Comparison of ENCODE assay signal across 12 cellular contexts in genomic region chr16:17367932-17368331, GRCh38.
DNase-seq lines count a peak whose midpoint lies in the region; ATAC-seq and TF ChIP-seq lines count a peak whose summit lies in the region.
"Had no signal": no experiment of that assay in that cellular context is flagged by ENCODE, and none has a peak within 500 bp of the region (broad histone marks: within the 10 kb centered on the region; RNA-seq: fewer than 3 reads in every experiment).

No MANE protein-coding gene starts in this region.

- H3K4me1 ChIP-seq in OCI-LY1 (ENCODE audit: insufficient read depth, low read length, severe bottlenecking) (peaks cover 98% of the 10 kb centered on the region), sigmoid colon (peaks cover 0 to 79% (median 69%) of the 10 kb centered on the region in 4 donors)

- H3K36me3 ChIP-seq in OCI-LY1 (ENCODE audit: insufficient read depth, low read length) (peaks cover 8% of the 10 kb centered on the region; the same call in 1 of the 2 replicates), sigmoid colon (no peaks in the 10 kb centered on the region)

- TF ChIP-seq EP300 in sigmoid colon (IDR thresholded peaks at IDR 0.05): no peak

- WGBS in sigmoid colon, 2 donors: 47 to 72% methylated on average over 10 of the region's 10 CpGs

- intact Hi-C loops in sigmoid colon (cut with DNase I): no loop called here

- no peaks in the 10 kb centered on the region for H3K9me2 ChIP-seq in OCI-LY1 (ENCODE audit: low read depth, low read length)

- TF ChIP-seq CTCF in OCI-LY1 (IDR thresholded peaks at IDR 0.05; ENCODE audit: low read length) (no peak), sigmoid colon (IDR thresholded peaks at IDR 0.05) (peak in 2 of 4 experiments; percentile 14 to 25)

- no peak overlapping the region for H2AFZ ChIP-seq in OCI-LY1 (ENCODE audit: low read length)

- no peaks in the 10 kb centered on the region for H4K20me1 ChIP-seq in OCI-LY1 (ENCODE audit: insufficient read depth, low read length)

- no peak for TF ChIP-seq POLR2A in sigmoid colon (IDR thresholded peaks at IDR 0.05)

- no peaks in the 10 kb centered on the region for H3K9me3 ChIP-seq in OCI-LY1 (ENCODE audit: low read length)
- no peaks in the 10 kb centered on the region for H3K9me3 ChIP-seq in sigmoid colon

- H3K4me3 ChIP-seq in OCI-LY1 (ENCODE audit: low read depth, low read length, poor library complexity, severe bottlenecking) (no peak overlapping the region), sigmoid colon (no peak overlapping the region)

- H3K27ac ChIP-seq in OCI-LY1 (ENCODE audit: low read depth, low read length, poor library complexity, severe bottlenecking) (peak overlapping the region; percentile 96), sigmoid colon (peak overlapping the region; percentile 33 to 83 (median 73))
- H3K27ac ChIP-seq: 22Rv1 had no signal

- H3K9ac ChIP-seq in OCI-LY1 (ENCODE audit: low read length): no peak overlapping the region

- no peak overlapping the region for H3K4me2 ChIP-seq in OCI-LY1 (ENCODE audit: low read length)

- 0 out of 2 replicates have a peak, but pooled peaks cover 16% of the 10 kb centered on the region for H3K79me2 ChIP-seq in OCI-LY1 (ENCODE audit: insufficient read depth, low read length)

- H3F3A ChIP-seq in OCI-LY1 (ENCODE audit: insufficient read depth, low read length): 0 out of 2 replicates have a peak, but pooled peaks cover 3% of the 10 kb centered on the region

- DNase-seq in DMS 273 (lab: John Stamatoyannopoulos, UW; ENCODE audit: unreplicated experiment) (peak; percentile 57), DMS 273 treated with DMSO at 0.1 percent for 48 hours (lab: John Stamatoyannopoulos, UW) (no peak), dermis microvascular lymphatic vessel endothelial cell (ENCODE audit: low read depth in 2 of 2) (peak; percentile 4 to 77), sigmoid colon (peak; percentile 78), DMS53 (lab: John Stamatoyannopoulos, UW) (no peak)
- DNase-seq: central memory CD4-positive, alpha-beta T cell; small intestine; trophoblast cell had no signal

- no peak for ATAC-seq in GM21576 (IDR thresholded peaks at IDR 0.05; ENCODE audit: unreplicated experiment)
- no peak for ATAC-seq in GM18870 (IDR thresholded peaks at IDR 0.05; ENCODE audit: unreplicated experiment)

- no peaks in the 10 kb centered on the region for H3K27me3 ChIP-seq in OCI-LY1 (ENCODE audit: insufficient read depth, low read length)
- H3K27me3 ChIP-seq in sigmoid colon: no peaks in the 10 kb centered on the region

Comparison
In these comparisons a context has a peak if more than half of its experiments do, and no peak if none do; other contexts are left out.
1. DNase-seq: peak in DMS 273 (single experiment), dermis microvascular lymphatic vessel endothelial cell (2 of 2) and sigmoid colon (single experiment); none in DMS 273 treated with DMSO at 0.1 percent for 48 hours (single experiment) and DMS53 (single experiment).